29 cellular contexts compared by ENCODE assay signal in genomic region chr14:30118992-30119640, GRCh38.
"Had no signal": no experiment of that assay in that cellular context is flagged by ENCODE, and none has a peak within 500 bp of the region (broad histone marks: within the 10 kb centered on the region; RNA-seq: fewer than 3 reads in every experiment).

No MANE protein-coding gene starts in this region.

- H3K27ac Mint-ChIP-seq: activated B cell treated with CpG ODN at 0.5 μM for 24 hours; activated CD8-positive, alpha-beta T cell treated with anti-CD3 and anti-CD28 coated beads for 36 hours; activated naive CD4-positive, alpha-beta T cell treated with anti-CD3 and anti-CD28 coated beads, Interleukin-2, amount 50 U/mL, for 24 hours; activated naive CD8-positive, alpha-beta T cell treated with anti-CD3 and anti-CD28 coated beads, Interleukin-2, amount 50 U/mL, for 24 hours; activated T-helper 17 cell treated with anti-CD3 and anti-CD28 coated beads, Interleukin-2, amount 50 U/mL, for 72 hours; immature natural killer cell; natural killer cell; neural progenitor cell had no signal

- H3K27me3 Mint-ChIP-seq: activated B cell treated with CpG ODN at 0.5 μM for 24 hours; activated CD8-positive, alpha-beta T cell treated with anti-CD3 and anti-CD28 coated beads for 36 hours; activated naive CD4-positive, alpha-beta T cell treated with anti-CD3 and anti-CD28 coated beads, Interleukin-2, amount 50 U/mL, for 24 hours; activated naive CD8-positive, alpha-beta T cell treated with anti-CD3 and anti-CD28 coated beads, Interleukin-2, amount 50 U/mL, for 24 hours; activated T-helper 17 cell treated with anti-CD3 and anti-CD28 coated beads, Interleukin-2, amount 50 U/mL, for 72 hours had no signal

- H3K36me3 Mint-ChIP-seq: activated naive CD4-positive, alpha-beta T cell treated with anti-CD3 and anti-CD28 coated beads, Interleukin-2, amount 50 U/mL, for 24 hours; immature natural killer cell; natural killer cell; neural progenitor cell had no signal

- H3K4me3 Mint-ChIP-seq: activated B cell treated with CpG ODN at 0.5 μM for 24 hours; activated CD8-positive, alpha-beta T cell treated with anti-CD3 and anti-CD28 coated beads for 36 hours; activated naive CD4-positive, alpha-beta T cell treated with anti-CD3 and anti-CD28 coated beads, Interleukin-2, amount 50 U/mL, for 24 hours; activated naive CD8-positive, alpha-beta T cell treated with anti-CD3 and anti-CD28 coated beads, Interleukin-2, amount 50 U/mL, for 24 hours; activated T-cell treated with anti-CD3 and anti-CD28 coated beads, Interleukin-2, amount 50 U/mL, for 4 hours; activated T-helper 17 cell treated with anti-CD3 and anti-CD28 coated beads, Interleukin-2, amount 50 U/mL, for 72 hours; immature natural killer cell; natural killer cell; neural progenitor cell had no signal

- H3K4me1 ChIP-seq: heart left ventricle, lower lobe of right lung, uterus had no signal

- H3K27me3 ChIP-seq: neural progenitor cell, uterus had no signal

- H3K9me3 Mint-ChIP-seq: activated B cell treated with CpG ODN at 0.5 μM for 24 hours; activated CD8-positive, alpha-beta T cell treated with anti-CD3 and anti-CD28 coated beads for 36 hours; activated naive CD4-positive, alpha-beta T cell treated with anti-CD3 and anti-CD28 coated beads, Interleukin-2, amount 50 U/mL, for 24 hours; activated naive CD8-positive, alpha-beta T cell treated with anti-CD3 and anti-CD28 coated beads, Interleukin-2, amount 50 U/mL, for 24 hours; activated T-cell treated with anti-CD3 and anti-CD28 coated beads, Interleukin-2, amount 50 U/mL, for 4 hours; activated T-helper 17 cell treated with anti-CD3 and anti-CD28 coated beads, Interleukin-2, amount 50 U/mL, for 72 hours; neural progenitor cell had no signal

- ATAC-seq: activated CD8-positive, alpha-beta T cell treated with anti-CD3 and anti-CD28 coated beads for 36 hours; activated naive CD8-positive, alpha-beta T cell treated with anti-CD3 and anti-CD28 coated beads, Interleukin-2, amount 50 U/mL, for 24 hours; activated T-cell treated with anti-CD3 and anti-CD28 coated beads, Interleukin-2, amount 50 U/mL, for 4 hours; activated T-helper 17 cell treated with anti-CD3 and anti-CD28 coated beads, Interleukin-2, amount 50 U/mL, for 72 hours; esophagus mucosa; heart left ventricle; left lobe of liver; natural killer cell; right cardiac atrium had no signal

- H3K9me3 ChIP-seq: heart left ventricle, lower lobe of right lung, thoracic aorta, uterus had no signal

- H3K4me3 ChIP-seq: heart left ventricle, lower lobe of right lung, neural progenitor cell, thoracic aorta, uterus had no signal

- DNase-seq: activated B cell treated with CpG ODN at 0.5 μM for 24 hours; activated CD4-positive, alpha-beta T cell treated with anti-CD3 and anti-CD28 coated beads, Interleukin-2, amount 50 U/mL, for 1 hour; activated CD8-positive, alpha-beta T cell treated with anti-CD3 and anti-CD28 coated beads for 36 hours; activated gamma-delta T cell treated with Interleukin-2 at 50 U/mL for 16 hours; activated naive CD8-positive, alpha-beta T cell treated with anti-CD3 and anti-CD28 coated beads, Interleukin-2, amount 50 U/mL, for 24 hours; activated T-cell treated with anti-CD3 and anti-CD28 coated beads, Interleukin-2, amount 50 U/mL, for 4 hours; amygdala; caudate nucleus; foreskin fibroblast; heart left ventricle; hypothalamus; immature natural killer cell; kidney glomerular epithelial cell; lower lobe of right lung; mesenchymal stem cell; natural killer cell; occipital lobe; right cardiac atrium; stimulated activated CD4-positive, alpha-beta T cell treated with anti-CD3 and anti-CD28 coated beads, Interleukin-2, amount 100 ng/mL, for 48 hours; stimulated activated naive CD4-positive, alpha-beta T cell treated with Interleukin-2 at 50 U/mL for 16 hours; T-helper 2 cell; trophoblast cell; uterus had no signal

- H3K27ac ChIP-seq: heart left ventricle, lower lobe of right lung, neural progenitor cell, thoracic aorta, uterus had no signal

- H3K4me1 Mint-ChIP-seq: activated B cell treated with CpG ODN at 0.5 μM for 24 hours; activated naive CD4-positive, alpha-beta T cell treated with anti-CD3 and anti-CD28 coated beads, Interleukin-2, amount 50 U/mL, for 24 hours; activated naive CD8-positive, alpha-beta T cell treated with anti-CD3 and anti-CD28 coated beads, Interleukin-2, amount 50 U/mL, for 24 hours; activated T-helper 17 cell treated with anti-CD3 and anti-CD28 coated beads, Interleukin-2, amount 50 U/mL, for 72 hours; immature natural killer cell; natural killer cell had no signal

- H3K36me3 ChIP-seq: heart left ventricle, lower lobe of right lung, neural progenitor cell, thoracic aorta, uterus had no signal
